8 cellular contexts compared by ENCODE assay signal in genomic region chr2:168490916-168491605, GRCh38. TPM values are rescaled to one million over a fixed set of nuclear protein-coding genes. Genes with fewer than 3 reads are reported as not detected.
DNase-seq lines count a peak whose midpoint lies in the region; ATAC-seq, FAIRE-seq and TF ChIP-seq lines count a peak whose summit lies in the region.

No MANE protein-coding gene starts in this region.

- H3K4me1 ChIP-seq in CD8-positive, alpha-beta memory T cell (ENCODE audit: insufficient read depth, low read length) = peaks cover 17% of the 10 kb centered on the region
- peaks cover 11% of the 10 kb centered on the region for H3K4me1 ChIP-seq in astrocyte (ENCODE audit: insufficient read depth, low read length)
- H3K4me1 ChIP-seq in muscle layer of duodenum (ENCODE audit: control insufficient read depth in 1 of 2, insufficient read depth in 2 of 2, low read length in 2 of 2) = peaks cover 0 to 10% of the 10 kb centered on the region in 2 donors

- peaks cover 0 to 4% (median 0%) of the 10 kb centered on the region in 3 donors for H3K36me3 Mint-ChIP-seq in CD8-positive, alpha-beta memory T cell
- H3K36me3 Mint-ChIP-seq in IgD-negative memory B cell (no peaks in the 10 kb centered on the region), astrocyte (ENCODE audit: low read depth, unreplicated experiment) (no peaks in the 10 kb centered on the region)

- H3K9me3 ChIP-seq in CD8-positive, alpha-beta memory T cell (ENCODE audit: low read length) = no peaks in the 10 kb centered on the region
- H3K9me3 ChIP-seq in astrocyte (ENCODE audit: insufficient read depth, low read depth, low read length) = no peaks in the 10 kb centered on the region
- no peaks in the 10 kb centered on the region for H3K9me3 ChIP-seq in muscle layer of duodenum (ENCODE audit: control insufficient read depth in 1 of 2, low read length in 2 of 2)

- peaks cover 0 to 8% of the 10 kb centered on the region in 2 donors for H3K27me3 Mint-ChIP-seq in CD8-positive, alpha-beta memory T cell
- no peaks in the 10 kb centered on the region for H3K27me3 Mint-ChIP-seq in IgD-negative memory B cell
- H3K27me3 Mint-ChIP-seq in astrocyte (ENCODE audit: low read depth, unreplicated experiment) = no peaks in the 10 kb centered on the region

- H3K4me1 Mint-ChIP-seq in CD8-positive, alpha-beta memory T cell = peaks cover 31 to 50% (median 32%) of the 10 kb centered on the region in 3 donors
- H3K4me1 Mint-ChIP-seq in IgD-negative memory B cell (peaks cover 13 to 16% (median 15%) of the 10 kb centered on the region in 3 donors), astrocyte (ENCODE audit: low read depth, unreplicated experiment) (peaks cover 24% of the 10 kb centered on the region)

- peaks cover 4% of the 10 kb centered on the region for H3K79me2 ChIP-seq in astrocyte (ENCODE audit: insufficient read depth, low read length)

- H4K20me1 ChIP-seq in astrocyte (ENCODE audit: insufficient read depth, low read length) = peaks cover 3% of the 10 kb centered on the region

- H3K36me3 ChIP-seq in CD8-positive, alpha-beta memory T cell (ENCODE audit: insufficient read depth, low read length) = no peaks in the 10 kb centered on the region
- H3K36me3 ChIP-seq in astrocyte (ENCODE audit: insufficient read depth, low read length) (no peaks in the 10 kb centered on the region), muscle layer of duodenum (ENCODE audit: control insufficient read depth in 1 of 2, insufficient read depth in 2 of 2, low read length in 2 of 2) (no peaks in the 10 kb centered on the region)

- H3K4me3 ChIP-seq in CD8-positive, alpha-beta memory T cell (ENCODE audit: low read length) = peak overlapping the region; percentile 32
- H3K4me3 ChIP-seq in astrocyte (ENCODE audit: insufficient read depth, low read depth, low read length) (no peak overlapping the region), muscle layer of duodenum (ENCODE audit: low read depth in 1 of 2, low read length in 2 of 2) (peak overlapping the region; percentile 23 to 40)

- peak overlapping the region; percentile 31 to 95 (median 82) for H3K27ac Mint-ChIP-seq in CD8-positive, alpha-beta memory T cell
- H3K27ac Mint-ChIP-seq in IgD-negative memory B cell (peak overlapping the region in 1 of 3 donors; percentile 4), astrocyte (ENCODE audit: unreplicated experiment) (no peak overlapping the region)

- peak in 1 of 5 donors; percentile 12 for DNase-seq in CD8-positive, alpha-beta memory T cell
- no peak for DNase-seq in astrocyte (ENCODE audit: low read depth)
- no peak for DNase-seq in germinal center (ENCODE audit: low spot score)
- DNase-seq in HPDE6-E6E7 (ENCODE audit: extremely low spot score) = no peak
- DNase-seq in HEK293T (ENCODE audit: extremely low spot score) = no peak

- H3K4me2 ChIP-seq in astrocyte (ENCODE audit: low read length) = peak overlapping the region; percentile 74

- peak overlapping the region; percentile 41 to 84 (median 80) for H3K4me3 Mint-ChIP-seq in CD8-positive, alpha-beta memory T cell
- H3K4me3 Mint-ChIP-seq in IgD-negative memory B cell (peak overlapping the region; percentile 4 to 83 (median 75)), astrocyte (ENCODE audit: unreplicated experiment) (no peak overlapping the region)

- H3K9me3 Mint-ChIP-seq in CD8-positive, alpha-beta memory T cell = peaks cover 0 to 5% (median 3%) of the 10 kb centered on the region in 5 donors
- H3K9me3 Mint-ChIP-seq in IgD-negative memory B cell (peaks cover 0 to 4% (median 3%) of the 10 kb centered on the region in 3 donors), astrocyte (ENCODE audit: unreplicated experiment) (no peaks in the 10 kb centered on the region)

- H3K9ac ChIP-seq in astrocyte (ENCODE audit: low read length) = peak overlapping the region; percentile 9

- TF ChIP-seq CTCF in astrocyte (IDR thresholded peaks at IDR 0.05; ENCODE audit: insufficient read depth, low read depth, low read length) = no peak

- peak overlapping the region; percentile 19 for H3K27ac ChIP-seq in CD8-positive, alpha-beta memory T cell (ENCODE audit: low read depth, low read length)
- no peak overlapping the region for H3K27ac ChIP-seq in astrocyte (ENCODE audit: low read depth, low read length)
- peak overlapping the region; percentile 28 for H3K27ac ChIP-seq in muscle layer of duodenum (ENCODE audit: low read length)

- H2AFZ ChIP-seq in astrocyte (ENCODE audit: low read depth, low read length) = peak overlapping the region; percentile 42

- CTCF ChIA-PET in CD8-positive, alpha-beta memory T cell (lab: Charles Lee) = no interaction called here
- CTCF ChIA-PET in HEK293T (lab: Yijun Ruan, JAX) = interaction anchor here (0.7 kb wide), 1 partner anchor 214 kb away, joined by 4 read pairs; no protein-coding TSS in a partner anchor

- no peak for FAIRE-seq in astrocyte (lab: Jason Lieb, UNC)

- no peak for ATAC-seq in GM18498 (IDR thresholded peaks at IDR 0.05; ENCODE audit: unreplicated experiment)

- POLR2A ChIA-PET in CD8-positive, alpha-beta memory T cell (lab: Charles Lee) = no interaction called here
- POLR2A ChIA-PET in HEK293T (lab: Yijun Ruan, JAX) = no interaction called here

- H3K27me3 ChIP-seq in CD8-positive, alpha-beta memory T cell (ENCODE audit: insufficient read depth, low read length, poor library complexity, severe bottlenecking) = no peaks in the 10 kb centered on the region
- H3K27me3 ChIP-seq in astrocyte (ENCODE audit: insufficient read depth, low read length) (no peaks in the 10 kb centered on the region), muscle layer of duodenum (ENCODE audit: low read depth, low read length) (no peaks in the 10 kb centered on the region)

TF ChIP-seq in HEK293T, 16 proteins besides CTCF, POLR2A, EP300 and RAD21:
- TF ChIP-seq LEF1 (IDR thresholded peaks at IDR 0.05; ENCODE audit: borderline replicate concordance) = no peak
- TF ChIP-seq CTBP1 (IDR thresholded peaks at IDR 0.05; ENCODE audit: borderline replicate concordance) = no peak
- TF ChIP-seq NFRKB (IDR thresholded peaks at IDR 0.05) = no peak
- no peak for TF ChIP-seq FOXM1 (IDR thresholded peaks at IDR 0.05; ENCODE audit: borderline replicate concordance)
- no peak for TF ChIP-seq FOXA1 (IDR thresholded peaks at IDR 0.05)
- no peak for TF ChIP-seq SUZ12 (IDR thresholded peaks at IDR 0.05)
- TF ChIP-seq HDGF (IDR thresholded peaks at IDR 0.05; ENCODE audit: borderline replicate concordance) = no peak
- no peak for TF ChIP-seq BHLHE40 (IDR thresholded peaks at IDR 0.05; ENCODE audit: borderline replicate concordance)
- TF ChIP-seq, protein P1, sequence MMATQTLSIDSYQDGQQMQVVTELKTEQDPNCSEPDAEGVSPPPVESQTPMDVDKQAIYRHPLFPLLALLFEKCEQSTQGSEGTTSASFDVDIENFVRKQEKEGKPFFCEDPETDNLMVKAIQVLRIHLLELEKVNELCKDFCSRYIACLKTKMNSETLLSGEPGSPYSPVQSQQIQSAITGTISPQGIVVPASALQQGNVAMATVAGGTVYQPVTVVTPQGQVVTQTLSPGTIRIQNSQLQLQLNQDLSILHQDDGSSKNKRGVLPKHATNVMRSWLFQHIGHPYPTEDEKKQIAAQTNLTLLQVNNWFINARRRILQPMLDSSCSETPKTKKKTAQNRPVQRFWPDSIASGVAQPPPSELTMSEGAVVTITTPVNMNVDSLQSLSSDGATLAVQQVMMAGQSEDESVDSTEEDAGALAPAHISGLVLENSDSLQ (IDR thresholded peaks at IDR 0.05) = no peak
- TF ChIP-seq SP1 (IDR thresholded peaks at IDR 0.05) = no peak
- no peak for TF ChIP-seq L3MBTL2 (conservative IDR thresholded peaks at IDR 0.05)
- no peak for TF ChIP-seq TARDBP (IDR thresholded peaks at IDR 0.05)
- TF ChIP-seq ELF4 (IDR thresholded peaks at IDR 0.05) = no peak
- TF ChIP-seq FOXK2 (IDR thresholded peaks at IDR 0.05) = no peak
- TF ChIP-seq ARNT (IDR thresholded peaks at IDR 0.05) = no peak
- no peak for TF ChIP-seq ZNF384 (IDR thresholded peaks at IDR 0.05)

RNA-seq across cellular contexts. Expression of gene CERS6, which starts 35.0 kb away (rescaled TPM):
- 1 to 10 TPM; 7.7 to 7.8 TPM for total RNA-seq in CD8-positive, alpha-beta memory T cell
- 3.6 TPM for polyA plus RNA-seq in CD8-positive, alpha-beta memory T cell
- 2.7 TPM for polyA plus RNA-seq in IgD-negative memory B cell
- 23.4 and 24.8 TPM in 2 replicates for total RNA-seq in astrocyte
